ENCODE assay signal across 14 cellular contexts in the genomic region with DNA sequence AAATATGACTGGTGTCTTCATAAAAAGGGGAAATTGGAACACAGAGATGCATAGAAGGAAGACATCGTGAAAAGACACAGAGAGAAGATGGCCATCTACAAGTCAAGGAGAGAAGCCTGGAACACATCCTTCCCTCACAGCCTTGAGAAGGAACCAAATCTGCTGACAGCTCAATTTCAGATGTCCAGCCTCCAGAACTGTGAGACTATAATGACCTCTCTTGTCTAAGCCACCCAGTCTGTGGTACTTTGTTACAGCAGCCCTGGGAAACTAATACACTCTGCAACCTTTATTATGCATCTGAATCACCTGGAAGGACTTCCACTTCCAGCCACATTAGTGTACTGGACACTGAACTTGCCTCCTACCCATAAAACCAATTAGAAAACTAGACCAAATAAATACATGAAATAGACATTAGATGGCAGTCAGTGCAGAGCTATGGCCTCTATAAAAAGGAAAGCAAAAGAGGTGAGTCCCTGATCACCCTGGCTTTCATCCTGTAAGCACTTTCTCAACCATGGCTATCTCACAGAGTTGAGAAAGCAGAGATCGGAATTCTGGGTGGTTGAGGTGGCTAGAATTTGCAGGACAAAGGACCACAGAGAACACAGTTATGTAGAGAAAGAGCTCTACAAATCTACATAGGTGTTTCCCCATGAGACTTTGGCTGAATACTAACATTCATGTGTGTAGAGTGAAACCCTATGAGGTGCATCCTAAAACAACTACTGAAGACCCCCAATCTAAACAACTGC. TPM values are rescaled to one million over a fixed set of nuclear protein-coding genes. Genes with fewer than 3 reads are reported as not detected.
DNase-seq lines count a peak whose midpoint lies in the region; ATAC-seq lines count a peak whose summit lies in the region.
"Had no signal": no experiment of that assay in that cellular context is flagged by ENCODE, and none has a peak within 500 bp of the region (broad histone marks: within the 10 kb centered on the region; RNA-seq: fewer than 3 reads in every experiment).

No MANE protein-coding gene starts in this region.

- no peaks in the 10 kb centered on the region for H3K27me3 Mint-ChIP-seq in CD4-positive, CD25-positive, alpha-beta regulatory T cell

- H3K27ac ChIP-seq in CD4-positive, CD25-positive, alpha-beta regulatory T cell (ENCODE audit: insufficient read depth, low read length, poor library complexity, severe bottlenecking): no peak overlapping the region
- H3K27ac ChIP-seq: C4-2B, VCaP had no signal

- H3K36me3 Mint-ChIP-seq in CD4-positive, CD25-positive, alpha-beta regulatory T cell: no peaks in the 10 kb centered on the region

- H3K4me1 ChIP-seq in CD4-positive, CD25-positive, alpha-beta regulatory T cell (ENCODE audit: control insufficient read depth, insufficient read depth, low read length, poor library complexity, severe bottlenecking): peaks cover 4% of the 10 kb centered on the region

- H3K36me3 ChIP-seq in CD4-positive, CD25-positive, alpha-beta regulatory T cell (ENCODE audit: control insufficient read depth, insufficient read depth, low read length): no peaks in the 10 kb centered on the region

- no peaks in the 10 kb centered on the region for H3K9me3 ChIP-seq in CD4-positive, CD25-positive, alpha-beta regulatory T cell (ENCODE audit: control insufficient read depth in 2 of 2, low read length in 2 of 2)

- H3K4me3 Mint-ChIP-seq in CD4-positive, CD25-positive, alpha-beta regulatory T cell: peak overlapping the region in 1 of 4 donors; percentile 1

- peak overlapping the region; percentile 19 for H3K4me3 ChIP-seq in CD4-positive, CD25-positive, alpha-beta regulatory T cell (ENCODE audit: low read depth, low read length)
- H3K4me3 ChIP-seq: skin epidermis had no signal

- no peak for DNase-seq in CD4-positive, CD25-positive, alpha-beta regulatory T cell
- DNase-seq in OCI-M1 (lab: John Stamatoyannopoulos, UW) (peak; percentile 45), left lobe of liver (ENCODE audit: low spot score) (no peak), 8988T (no peak), COLO668 (lab: John Stamatoyannopoulos, UW; ENCODE audit: unreplicated experiment) (no peak)
- no peak for DNase-seq in stimulated activated naive CD4-positive, alpha-beta T cell treated with Interleukin-2 at 50 U/mL for 16 hours (lab: John Stamatoyannopoulos, UW)
- DNase-seq: activated gamma-delta T cell, NCI-H524 had no signal

- H3K27me3 ChIP-seq in CD4-positive, CD25-positive, alpha-beta regulatory T cell (ENCODE audit: control insufficient read depth, insufficient read depth, low read length): no peaks in the 10 kb centered on the region

- H3K9me3 Mint-ChIP-seq in CD4-positive, CD25-positive, alpha-beta regulatory T cell: peaks cover 0 to 2% (median 0%) of the 10 kb centered on the region in 7 donors

- peaks cover 5 to 12% (median 8%) of the 10 kb centered on the region in 4 donors for H3K4me1 Mint-ChIP-seq in CD4-positive, CD25-positive, alpha-beta regulatory T cell

- ATAC-seq in CD4-positive, CD25-positive, alpha-beta regulatory T cell (ENCODE audit: low read depth in 2 of 2): no peak
- ATAC-seq in GM19035 (IDR thresholded peaks at IDR 0.05; ENCODE audit: unreplicated experiment) (peak; percentile 47), left lobe of liver (peak; percentile 61), GM18873 (IDR thresholded peaks at IDR 0.05; ENCODE audit: low FRiP score, unreplicated experiment) (no peak)

- H3K27ac Mint-ChIP-seq in CD4-positive, CD25-positive, alpha-beta regulatory T cell: peak overlapping the region in 1 of 3 donors; percentile 22

RNA-seq across cellular contexts. Expression of gene GAB3, which starts 25.7 kb away (rescaled TPM):
- 6.0 TPM for total RNA-seq in CD4-positive, CD25-positive, alpha-beta regulatory T cell
- polyA plus RNA-seq in CD4-positive, CD25-positive, alpha-beta regulatory T cell: 1 to 10 TPM in 1 of 4 donors, under 1 TPM in 3; 0.07 to 1.5 (median 0.55) TPM
- total RNA-seq in left lobe of liver: 0.73 TPM
- polyA plus RNA-seq: neural cell had no signal

RNA-seq across cellular contexts. Expression of gene DKC1, which starts 37.5 kb away (rescaled TPM):
- 55.0 TPM for total RNA-seq in CD4-positive, CD25-positive, alpha-beta regulatory T cell
- polyA plus RNA-seq in CD4-positive, CD25-positive, alpha-beta regulatory T cell: 10 to 100 TPM; 28.3 to 44.8 (median 38.0) TPM
- total RNA-seq in left lobe of liver: 9.6 TPM

Comparison
In these comparisons a context has a peak if more than half of its experiments do, and no peak if none do; other contexts are left out.
1. ATAC-seq: peak in GM19035 (single experiment) and left lobe of liver (single experiment); none in CD4-positive, CD25-positive, alpha-beta regulatory T cell (0 of 2) and GM18873 (single experiment).